ENCODE assay signal across 17 cellular contexts in the genomic region with DNA sequence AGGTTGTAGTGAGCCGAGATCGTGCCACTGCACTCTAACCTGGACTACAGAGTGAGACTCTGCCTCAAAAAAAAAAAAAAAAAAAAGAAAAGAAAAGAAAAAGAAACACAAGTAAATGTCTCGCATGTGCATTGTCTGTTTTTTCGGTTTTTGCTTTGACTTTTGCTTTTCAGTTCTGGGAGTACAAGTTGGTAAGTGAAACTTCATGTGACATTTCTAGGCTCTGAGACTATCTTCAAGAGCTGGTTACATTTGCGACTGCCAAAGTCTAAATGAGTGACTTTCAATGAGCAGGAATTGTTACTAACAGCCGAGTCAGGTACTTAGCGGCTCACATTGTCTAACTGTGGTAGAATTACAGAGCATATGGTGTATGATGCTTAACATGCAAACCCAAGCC.
DNase-seq lines count a peak whose midpoint lies in the region; ATAC-seq and TF ChIP-seq lines count a peak whose summit lies in the region.
"Had no signal": no experiment of that assay in that cellular context is flagged by ENCODE, and none has a peak within 500 bp of the region (broad histone marks: within the 10 kb centered on the region; RNA-seq: fewer than 3 reads in every experiment).

No MANE protein-coding gene starts in this region.

- no peaks in the 10 kb centered on the region for H3K36me3 Mint-ChIP-seq in neural progenitor cell
- no peaks in the 10 kb centered on the region for H3K36me3 Mint-ChIP-seq in stimulated activated naive B cell treated with anti-CD40 and anti-IgM and Interleukin-4, amounts not matched to agents 10 μg/mL and 1 μg/mL and 100 μg/mL, for 72 hours
- H3K36me3 Mint-ChIP-seq: IgD-negative memory B cell had no signal

- DNase-seq in Right ventricle myocardium inferior (ENCODE audit: missing footprints) (no peak), cardiac septum (ENCODE audit: low spot score) (no peak), cardiac muscle cell (ENCODE audit: low read depth in 1 of 2, low spot score in 1 of 2) (no peak), neural progenitor cell (ENCODE audit: low spot score) (no peak), aorta (no peak), putamen (ENCODE audit: low spot score) (no peak)
- no peak for DNase-seq in stimulated activated naive B cell treated with anti-CD40 and anti-IgM and Interleukin-4, amounts not matched to agents 10 μg/mL and 1 μg/mL and 100 μg/mL, for 72 hours
- DNase-seq: 8988T; activated CD4-positive, alpha-beta memory T cell treated with anti-CD3 and anti-CD28 coated beads, Interleukin-2, amount 10 ng/mL, durations not matched to agents 7 days and 5 days; activated effector memory CD4-positive, alpha-beta T cell treated with Interleukin-2 at 50 U/mL for 16 hours; effector memory CD4-positive, alpha-beta T cell; foreskin melanocyte; NCI-H1092 treated with DMSO at 0.1 percent for 48 hours had no signal

- no peaks in the 10 kb centered on the region for H3K79me2 ChIP-seq in neural progenitor cell (ENCODE audit: low read depth)

- H3K4me2 ChIP-seq in neural progenitor cell = no peak overlapping the region

- H3K36me3 ChIP-seq in cardiac muscle cell (no peaks in the 10 kb centered on the region), neural progenitor cell (no peaks in the 10 kb centered on the region), aorta (ENCODE audit: control insufficient read depth in 1 of 2, insufficient read depth in 2 of 2, low read length in 1 of 2) (no peaks in the 10 kb centered on the region)

- WGBS in aorta, 2 donors = 88% methylated on average over 7 of the region's 7 CpGs

- peak overlapping the region; percentile 79 for H3K27ac Mint-ChIP-seq in neural progenitor cell
- H3K27ac Mint-ChIP-seq in stimulated activated naive B cell treated with anti-CD40 and anti-IgM and Interleukin-4, amounts not matched to agents 10 μg/mL and 1 μg/mL and 100 μg/mL, for 72 hours = no peak overlapping the region
- H3K27ac Mint-ChIP-seq: activated CD4-positive, alpha-beta memory T cell treated with anti-CD3 and anti-CD28 coated beads, Interleukin-2, amount 10 ng/mL, durations not matched to agents 7 days and 5 days; IgD-negative memory B cell had no signal

- peaks cover 6% of the 10 kb centered on the region for H3F3A ChIP-seq in neural progenitor cell (ENCODE audit: low read depth)

- peaks cover 18% of the 10 kb centered on the region for H3K4me1 Mint-ChIP-seq in neural progenitor cell
- H3K4me1 Mint-ChIP-seq in stimulated activated naive B cell treated with anti-CD40 and anti-IgM and Interleukin-4, amounts not matched to agents 10 μg/mL and 1 μg/mL and 100 μg/mL, for 72 hours = no peaks in the 10 kb centered on the region
- H3K4me1 Mint-ChIP-seq: IgD-negative memory B cell had no signal

- H3K4me3 ChIP-seq in cardiac muscle cell (no peak overlapping the region), neural progenitor cell (no peak overlapping the region), aorta (ENCODE audit: low read length in 2 of 2) (no peak overlapping the region)
- H3K4me3 ChIP-seq: body of pancreas, mucosa of descending colon had no signal

- H3K9me3 ChIP-seq in cardiac muscle cell (ENCODE audit: low read depth) = no peaks in the 10 kb centered on the region
- no peaks in the 10 kb centered on the region for H3K9me3 ChIP-seq in neural progenitor cell (ENCODE audit: low read depth)
- H3K9me3 ChIP-seq in aorta (ENCODE audit: control insufficient read depth, low read length) = no peaks in the 10 kb centered on the region
- H3K9me3 ChIP-seq: body of pancreas, mucosa of descending colon had no signal

- H3K4me1 ChIP-seq in cardiac muscle cell (ENCODE audit: low read depth) (peaks cover 49% of the 10 kb centered on the region), neural progenitor cell (peaks cover 5% of the 10 kb centered on the region), aorta (ENCODE audit: control insufficient read depth in 1 of 2, insufficient read depth in 2 of 2, low read length in 2 of 2) (peaks cover 0 to 2% of the 10 kb centered on the region in 2 donors)
- H3K4me1 ChIP-seq: body of pancreas had no signal

- intact Hi-C loops in Right ventricle myocardium inferior (cut with DNase I) = loop anchor here (5.0 kb wide), 3 partner anchors 83 to 112 kb away; no protein-coding TSS in a partner anchor
- intact Hi-C loops in cardiac septum (cut with DNase I) = loop anchor here (5.0 kb wide), 3 partner anchors 38 to 113 kb away; a partner anchor contains a TSS
- intact Hi-C loops in aorta (cut with DNase I) = loop anchor here (5.0 to 10.0 kb wide), 3 partner anchors 38 to 117 kb away; no protein-coding TSS in a partner anchor

- peaks cover 2% of the 10 kb centered on the region for H3K9me3 Mint-ChIP-seq in neural progenitor cell
- no peaks in the 10 kb centered on the region for H3K9me3 Mint-ChIP-seq in stimulated activated naive B cell treated with anti-CD40 and anti-IgM and Interleukin-4, amounts not matched to agents 10 μg/mL and 1 μg/mL and 100 μg/mL, for 72 hours
- H3K9me3 Mint-ChIP-seq: activated CD4-positive, alpha-beta memory T cell treated with anti-CD3 and anti-CD28 coated beads, Interleukin-2, amount 10 ng/mL, durations not matched to agents 7 days and 5 days; IgD-negative memory B cell had no signal

- H3K9ac ChIP-seq in neural progenitor cell = no peak overlapping the region

- no peaks in the 10 kb centered on the region for H4K20me1 ChIP-seq in neural progenitor cell (ENCODE audit: low read depth)

- no peak overlapping the region for H3K4me3 Mint-ChIP-seq in neural progenitor cell
- H3K4me3 Mint-ChIP-seq in stimulated activated naive B cell treated with anti-CD40 and anti-IgM and Interleukin-4, amounts not matched to agents 10 μg/mL and 1 μg/mL and 100 μg/mL, for 72 hours = no peak overlapping the region
- H3K4me3 Mint-ChIP-seq: activated CD4-positive, alpha-beta memory T cell treated with anti-CD3 and anti-CD28 coated beads, Interleukin-2, amount 10 ng/mL, durations not matched to agents 7 days and 5 days; IgD-negative memory B cell had no signal

- H3K27ac ChIP-seq in cardiac muscle cell (peak overlapping the region; percentile 90), neural progenitor cell (no peak overlapping the region), aorta (ENCODE audit: low read depth in 1 of 2, low read length in 2 of 2) (peak overlapping the region; percentile 71 to 90)
- H3K27ac ChIP-seq: body of pancreas had no signal

- no peaks in the 10 kb centered on the region for H3K27me3 ChIP-seq in cardiac muscle cell
- no peaks in the 10 kb centered on the region for H3K27me3 ChIP-seq in neural progenitor cell
- no peaks in the 10 kb centered on the region for H3K27me3 ChIP-seq in aorta (ENCODE audit: control insufficient read depth in 1 of 2, insufficient read depth in 2 of 2, low read length in 1 of 2)
- H3K27me3 ChIP-seq: body of pancreas had no signal

- ATAC-seq in Right ventricle myocardium inferior (peak; percentile 9), aorta (ENCODE audit: low FRiP score) (no peak), HG03045 (IDR thresholded peaks at IDR 0.05; ENCODE audit: unreplicated experiment) (no peak)
- no peak for ATAC-seq in stimulated activated naive B cell treated with anti-CD40 and anti-IgM and Interleukin-4, amounts not matched to agents 10 μg/mL and 1 μg/mL and 100 μg/mL, for 72 hours (replicated peaks)

- H2AFZ ChIP-seq in neural progenitor cell (replicated peaks) = no peak overlapping the region

- TF ChIP-seq CTCF in cardiac muscle cell (IDR thresholded peaks at IDR 0.05; ENCODE audit: low read depth, low read length) (no peak), neural progenitor cell (IDR thresholded peaks at IDR 0.05) (no peak)

- peaks cover 7% of the 10 kb centered on the region for H3K27me3 Mint-ChIP-seq in neural progenitor cell (ENCODE audit: insufficient read depth, low read depth)
- peaks cover 11 to 13% of the 10 kb centered on the region in 2 donors for H3K27me3 Mint-ChIP-seq in stimulated activated naive B cell treated with anti-CD40 and anti-IgM and Interleukin-4, amounts not matched to agents 10 μg/mL and 1 μg/mL and 100 μg/mL, for 72 hours
